In the genomic region with DNA sequence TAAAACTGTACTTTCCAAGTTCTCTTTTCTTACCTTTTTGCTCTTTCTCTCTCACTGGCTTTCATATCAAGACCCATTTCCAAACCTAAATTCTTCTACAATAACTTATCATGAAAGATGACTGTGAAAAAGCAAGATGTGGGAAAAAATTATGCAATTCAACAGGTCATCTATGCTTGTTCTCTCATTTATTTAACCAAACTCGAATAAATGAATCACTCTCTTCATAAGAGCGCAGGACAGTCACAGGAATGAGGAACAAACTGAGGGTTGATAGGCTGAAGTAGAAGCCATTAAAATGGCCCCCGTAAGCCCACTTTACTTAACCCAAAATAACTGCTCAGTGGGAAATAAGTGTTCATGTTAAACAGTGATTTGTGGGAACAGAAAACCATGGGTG, we compare ENCODE assay signal across 2 cellular contexts.
TF ChIP-seq lines count a peak whose summit lies in the region.

No MANE protein-coding gene starts in this region.

TF ChIP-seq in SK-N-SH, 30 proteins besides CTCF, POLR2A, EP300 and RAD21 (continued from another document):
- TF ChIP-seq REST (IDR thresholded peaks at IDR 0.05; ENCODE audit: low read depth, low read length) (no peak), RXRA (IDR thresholded peaks at IDR 0.05; ENCODE audit: borderline replicate concordance, low read depth) (no peak), FOXM1 (IDR thresholded peaks at IDR 0.05; ENCODE audit: low read depth) (no peak)

TF ChIP-seq in SK-N-SH treated with all-trans-retinoic acid at 6 μM for 48 hours, 23 proteins besides CTCF, POLR2A, EP300 and RAD21 (continued from another document):
- TF ChIP-seq BACH2 (CRISPR knock-in tag; IDR thresholded peaks at IDR 0.05; ENCODE audit: borderline replicate concordance) (no peak), ZNF70 (CRISPR knock-in tag; IDR thresholded peaks at IDR 0.05) (no peak), ZFP30 (CRISPR knock-in tag; IDR thresholded peaks at IDR 0.05) (no peak)
- TF ChIP-seq, protein P1, sequence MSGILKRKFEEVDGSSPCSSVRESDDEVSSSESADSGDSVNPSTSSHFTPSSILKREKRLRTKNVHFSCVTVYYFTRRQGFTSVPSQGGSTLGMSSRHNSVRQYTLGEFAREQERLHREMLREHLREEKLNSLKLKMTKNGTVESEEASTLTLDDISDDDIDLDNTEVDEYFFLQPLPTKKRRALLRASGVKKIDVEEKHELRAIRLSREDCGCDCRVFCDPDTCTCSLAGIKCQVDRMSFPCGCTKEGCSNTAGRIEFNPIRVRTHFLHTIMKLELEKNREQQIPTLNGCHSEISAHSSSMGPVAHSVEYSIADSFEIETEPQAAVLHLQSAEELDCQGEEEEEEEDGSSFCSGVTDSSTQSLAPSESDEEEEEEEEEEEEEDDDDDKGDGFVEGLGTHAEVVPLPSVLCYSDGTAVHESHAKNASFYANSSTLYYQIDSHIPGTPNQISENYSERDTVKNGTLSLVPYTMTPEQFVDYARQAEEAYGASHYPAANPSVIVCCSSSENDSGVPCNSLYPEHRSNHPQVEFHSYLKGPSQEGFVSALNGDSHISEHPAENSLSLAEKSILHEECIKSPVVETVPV (CRISPR knock-in tag; IDR thresholded peaks at IDR 0.05) = no peak
- TF ChIP-seq, protein P2, sequence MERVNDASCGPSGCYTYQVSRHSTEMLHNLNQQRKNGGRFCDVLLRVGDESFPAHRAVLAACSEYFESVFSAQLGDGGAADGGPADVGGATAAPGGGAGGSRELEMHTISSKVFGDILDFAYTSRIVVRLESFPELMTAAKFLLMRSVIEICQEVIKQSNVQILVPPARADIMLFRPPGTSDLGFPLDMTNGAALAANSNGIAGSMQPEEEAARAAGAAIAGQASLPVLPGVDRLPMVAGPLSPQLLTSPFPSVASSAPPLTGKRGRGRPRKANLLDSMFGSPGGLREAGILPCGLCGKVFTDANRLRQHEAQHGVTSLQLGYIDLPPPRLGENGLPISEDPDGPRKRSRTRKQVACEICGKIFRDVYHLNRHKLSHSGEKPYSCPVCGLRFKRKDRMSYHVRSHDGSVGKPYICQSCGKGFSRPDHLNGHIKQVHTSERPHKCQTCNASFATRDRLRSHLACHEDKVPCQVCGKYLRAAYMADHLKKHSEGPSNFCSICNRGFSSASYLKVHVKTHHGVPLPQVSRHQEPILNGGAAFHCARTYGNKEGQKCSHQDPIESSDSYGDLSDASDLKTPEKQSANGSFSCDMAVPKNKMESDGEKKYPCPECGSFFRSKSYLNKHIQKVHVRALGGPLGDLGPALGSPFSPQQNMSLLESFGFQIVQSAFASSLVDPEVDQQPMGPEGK (CRISPR knock-in tag; IDR thresholded peaks at IDR 0.05; ENCODE audit: borderline replicate concordance) = no peak
- TF ChIP-seq, protein P3, sequence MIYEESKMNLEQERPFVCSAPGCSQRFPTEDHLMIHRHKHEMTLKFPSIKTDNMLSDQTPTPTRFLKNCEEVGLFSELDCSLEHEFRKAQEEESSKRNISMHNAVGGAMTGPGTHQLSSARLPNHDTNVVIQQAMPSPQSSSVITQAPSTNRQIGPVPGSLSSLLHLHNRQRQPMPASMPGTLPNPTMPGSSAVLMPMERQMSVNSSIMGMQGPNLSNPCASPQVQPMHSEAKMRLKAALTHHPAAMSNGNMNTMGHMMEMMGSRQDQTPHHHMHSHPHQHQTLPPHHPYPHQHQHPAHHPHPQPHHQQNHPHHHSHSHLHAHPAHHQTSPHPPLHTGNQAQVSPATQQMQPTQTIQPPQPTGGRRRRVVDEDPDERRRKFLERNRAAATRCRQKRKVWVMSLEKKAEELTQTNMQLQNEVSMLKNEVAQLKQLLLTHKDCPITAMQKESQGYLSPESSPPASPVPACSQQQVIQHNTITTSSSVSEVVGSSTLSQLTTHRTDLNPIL (CRISPR knock-in tag; IDR thresholded peaks at IDR 0.05; ENCODE audit: low read depth) = no peak
TF ChIP-seq in SK-N-SH treated with all-trans-retinoic acid at 6 μM for 48 hours: peak in this region for 0.
